ENCODE assay signal across 20 cellular contexts in the genomic region with DNA sequence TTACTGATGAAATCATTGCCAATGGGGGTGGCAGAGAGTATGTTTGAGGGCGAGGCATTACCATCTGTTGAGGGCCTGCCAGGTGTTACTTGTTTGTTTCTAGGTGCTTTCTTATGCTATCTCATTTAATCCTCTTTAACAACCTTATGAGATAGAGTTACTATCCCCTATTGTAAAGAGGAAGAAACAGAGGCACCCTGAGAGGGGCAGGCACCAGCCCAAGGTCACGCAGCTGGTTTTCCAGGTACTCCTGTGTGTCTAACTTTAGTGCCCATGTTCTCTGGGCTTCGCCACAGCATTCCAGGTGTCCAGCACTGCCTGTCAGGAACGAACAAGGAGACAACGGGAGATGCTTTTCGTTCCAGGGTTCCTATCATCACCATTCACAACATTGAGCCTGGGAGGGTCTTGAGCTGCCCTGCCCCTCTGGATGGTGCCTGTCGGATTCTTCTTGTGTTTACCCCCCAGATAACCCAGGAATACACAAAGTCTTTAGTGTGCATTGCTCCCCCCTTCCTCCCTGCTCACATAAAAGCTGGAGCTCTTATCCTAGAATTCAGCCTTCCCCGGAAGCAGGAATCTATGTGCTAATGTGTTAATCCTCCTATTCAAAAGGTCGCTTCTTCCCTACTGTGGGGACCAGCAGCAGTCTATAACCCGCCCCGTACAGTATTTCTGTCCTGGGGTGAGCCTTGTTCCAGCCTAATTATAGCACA. TPM values are rescaled to one million over a fixed set of nuclear protein-coding genes. Genes with fewer than 3 reads are reported as not detected.
"Had no signal": no experiment of that assay in that cellular context is flagged by ENCODE, and none has a peak within 500 bp of the region (broad histone marks: within the 10 kb centered on the region; RNA-seq: fewer than 3 reads in every experiment).

No MANE protein-coding gene starts in this region.

- DNase-seq: activated CD4-positive, alpha-beta T cell treated with anti-CD3 and anti-CD28 coated beads, Interleukin-2, amount 10 ng/mL, durations not matched to agents 7 days and 5 days; activated CD8-positive, alpha-beta T cell treated with anti-CD3 and anti-CD28 coated beads, Interleukin-2, amount 10 ng/mL, durations not matched to agents 7 days and 5 days; activated naive CD4-positive, alpha-beta T cell treated with anti-CD3 and anti-CD28 coated beads for 36 hours; activated T-cell treated with anti-CD3 and anti-CD28 coated beads, Interleukin-2, amount 50 U/mL, for 24 hours; central memory CD4-positive, alpha-beta T cell; gastrocnemius medialis; heart left ventricle; islet precursor cell; lower lobe of right lung; nucleus accumbens; sigmoid colon; spleen; stimulated activated CD4-positive, alpha-beta T cell treated with anti-CD3 and anti-CD28 coated beads, Interleukin-4, amount 100 ng/mL, for 4 hours; testis had no signal

- H3K9me3 Mint-ChIP-seq: activated CD4-positive, alpha-beta T cell treated with anti-CD3 and anti-CD28 coated beads, Interleukin-2, amount 10 ng/mL, durations not matched to agents 7 days and 5 days; activated naive CD4-positive, alpha-beta T cell treated with anti-CD3 and anti-CD28 coated beads for 36 hours; activated T-cell treated with anti-CD3 and anti-CD28 coated beads, Interleukin-2, amount 50 U/mL, for 24 hours; activated T-helper 2 cell treated with anti-CD3 and anti-CD28 coated beads, Interferon-gamma antibody, Interleukin-2, Interleukin-4, amounts not matched to agents 10 μg/mL and 5 μg/mL and 100 μg/mL, durations not matched to agents 14 hours and 24 hours and 36 hours; natural killer cell treated with Interleukin-12 subunit alpha and Interleukin-12 subunit beta and Interleukin-15 and Interleukin-18, amount 100 ng/mL, for 72 hours; stimulated activated memory B cell treated with anti-CD40 and anti-IgM and Interleukin-4, amounts not matched to agents 10 μg/mL and 1 μg/mL and 100 μg/mL, for 72 hours; type B pancreatic cell had no signal

- H3K27ac Mint-ChIP-seq: activated CD4-positive, alpha-beta T cell treated with anti-CD3 and anti-CD28 coated beads, Interleukin-2, amount 10 ng/mL, durations not matched to agents 7 days and 5 days; activated CD8-positive, alpha-beta T cell treated with anti-CD3 and anti-CD28 coated beads, Interleukin-2, amount 10 ng/mL, durations not matched to agents 7 days and 5 days; activated naive CD4-positive, alpha-beta T cell treated with anti-CD3 and anti-CD28 coated beads for 36 hours; activated T-cell treated with anti-CD3 and anti-CD28 coated beads, Interleukin-2, amount 50 U/mL, for 24 hours; activated T-helper 2 cell treated with anti-CD3 and anti-CD28 coated beads, Interferon-gamma antibody, Interleukin-2, Interleukin-4, amounts not matched to agents 10 μg/mL and 5 μg/mL and 100 μg/mL, durations not matched to agents 14 hours and 24 hours and 36 hours; natural killer cell treated with Interleukin-12 subunit alpha and Interleukin-12 subunit beta and Interleukin-15 and Interleukin-18, amount 100 ng/mL, for 72 hours; stimulated activated memory B cell treated with anti-CD40 and anti-IgM and Interleukin-4, amounts not matched to agents 10 μg/mL and 1 μg/mL and 100 μg/mL, for 72 hours; type B pancreatic cell had no signal

- H3K27me3 ChIP-seq: gastrocnemius medialis, sigmoid colon, testis had no signal

- H3K4me3 Mint-ChIP-seq: activated CD4-positive, alpha-beta T cell treated with anti-CD3 and anti-CD28 coated beads, Interleukin-2, amount 10 ng/mL, durations not matched to agents 7 days and 5 days; activated CD8-positive, alpha-beta T cell treated with anti-CD3 and anti-CD28 coated beads, Interleukin-2, amount 10 ng/mL, durations not matched to agents 7 days and 5 days; activated naive CD4-positive, alpha-beta T cell treated with anti-CD3 and anti-CD28 coated beads for 36 hours; activated T-cell treated with anti-CD3 and anti-CD28 coated beads, Interleukin-2, amount 50 U/mL, for 24 hours; natural killer cell treated with Interleukin-12 subunit alpha and Interleukin-12 subunit beta and Interleukin-15 and Interleukin-18, amount 100 ng/mL, for 72 hours; stimulated activated memory B cell treated with anti-CD40 and anti-IgM and Interleukin-4, amounts not matched to agents 10 μg/mL and 1 μg/mL and 100 μg/mL, for 72 hours; type B pancreatic cell had no signal

- ATAC-seq: activated CD4-positive, CD25-positive, alpha-beta regulatory T cell treated with anti-CD3 and anti-CD28 coated beads, Interleukin-2, amount 50 U/mL, for 24 hours; activated CD8-positive, alpha-beta T cell treated with anti-CD3 and anti-CD28 coated beads, Interleukin-2, amount 10 ng/mL, durations not matched to agents 7 days and 5 days; gastrocnemius medialis; heart left ventricle; lower lobe of right lung; stimulated activated memory B cell treated with anti-CD40 and anti-IgM and Interleukin-4, amounts not matched to agents 10 μg/mL and 1 μg/mL and 100 μg/mL, for 72 hours had no signal

- H3K27me3 Mint-ChIP-seq: stimulated activated memory B cell treated with anti-CD40 and anti-IgM and Interleukin-4, amounts not matched to agents 10 μg/mL and 1 μg/mL and 100 μg/mL, for 72 hours had no signal

- H3K27ac ChIP-seq: gastrocnemius medialis, heart left ventricle, lower lobe of right lung, sigmoid colon, spleen, testis had no signal

- H3K4me1 ChIP-seq: gastrocnemius medialis, heart left ventricle, lower lobe of right lung, sigmoid colon, spleen, testis had no signal

- H3K36me3 Mint-ChIP-seq: brain; natural killer cell treated with Interleukin-12 subunit alpha and Interleukin-12 subunit beta and Interleukin-15 and Interleukin-18, amount 100 ng/mL, for 72 hours; stimulated activated memory B cell treated with anti-CD40 and anti-IgM and Interleukin-4, amounts not matched to agents 10 μg/mL and 1 μg/mL and 100 μg/mL, for 72 hours; type B pancreatic cell had no signal

- H3K9me3 ChIP-seq: gastrocnemius medialis, heart left ventricle, lower lobe of right lung, sigmoid colon, spleen, testis had no signal

- H3K36me3 ChIP-seq: gastrocnemius medialis, heart left ventricle, lower lobe of right lung, sigmoid colon, spleen had no signal

- H3K4me3 ChIP-seq: gastrocnemius medialis, heart left ventricle, lower lobe of right lung, sigmoid colon, spleen, testis had no signal

- H3K4me1 Mint-ChIP-seq: activated CD4-positive, alpha-beta T cell treated with anti-CD3 and anti-CD28 coated beads, Interleukin-2, amount 10 ng/mL, durations not matched to agents 7 days and 5 days had no signal

RNA-seq across cellular contexts. Expression of a gene that starts 24.9 kb away (rescaled TPM):
- total RNA-seq: activated CD4-positive, alpha-beta T cell treated with anti-CD3 and anti-CD28 coated beads, Interleukin-2, amount 10 ng/mL, durations not matched to agents 7 days and 5 days; activated CD8-positive, alpha-beta T cell treated with anti-CD3 and anti-CD28 coated beads, Interleukin-2, amount 10 ng/mL, durations not matched to agents 7 days and 5 days; activated T-helper 2 cell treated with anti-CD3 and anti-CD28 coated beads, Interferon-gamma antibody, Interleukin-2, Interleukin-4, amounts not matched to agents 10 μg/mL and 5 μg/mL and 100 μg/mL, durations not matched to agents 14 hours and 24 hours and 36 hours; natural killer cell treated with Interleukin-12 subunit alpha and Interleukin-12 subunit beta and Interleukin-15 and Interleukin-18, amount 100 ng/mL, for 72 hours had no signal
